Comparison of ENCODE assay signal across 20 cellular contexts in the genomic region with DNA sequence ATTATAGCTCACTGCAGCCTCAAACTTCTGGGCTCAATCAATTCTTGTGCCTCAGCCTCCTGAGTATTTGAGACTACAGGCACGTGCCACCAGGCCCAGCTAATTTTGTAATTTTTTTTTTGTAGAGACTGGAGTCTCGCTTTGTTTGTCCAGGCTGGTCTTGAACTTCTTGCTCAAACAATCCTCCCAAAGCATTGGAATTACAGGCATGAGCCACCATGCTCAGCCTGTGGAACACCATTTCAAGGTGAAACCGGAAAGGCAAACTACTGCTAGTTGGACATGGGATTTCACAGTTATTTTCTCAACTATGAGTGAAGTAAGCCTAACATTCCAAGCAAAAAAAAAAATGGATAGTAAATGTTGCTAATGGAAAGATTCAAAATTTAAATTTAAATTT. TPM values are rescaled to one million over a fixed set of nuclear protein-coding genes. Genes with fewer than 3 reads are reported as not detected.
DNase-seq lines count a peak whose midpoint lies in the region; ATAC-seq, FAIRE-seq and TF ChIP-seq lines count a peak whose summit lies in the region.
"Had no signal": no experiment of that assay in that cellular context is flagged by ENCODE, and none has a peak within 500 bp of the region (broad histone marks: within the 10 kb centered on the region; RNA-seq: fewer than 3 reads in every experiment).

No MANE protein-coding gene starts in this region.

- TF ChIP-seq POLR2A in HepG2 (IDR thresholded peaks at IDR 0.05; ENCODE audit: insufficient read depth in 1 of 2, low read depth in 2 of 2, low read length in 2 of 2), result no peak
- TF ChIP-seq POLR2A in right lobe of liver (IDR thresholded peaks at IDR 0.05), result no peak

- H3K9ac ChIP-seq in HepG2 (ENCODE audit: insufficient read depth, low read depth, low read length) (no peak overlapping the region), mesendoderm (ENCODE audit: low read length) (no peak overlapping the region)
- H3K9ac ChIP-seq: BLaER1 treated with 17β-estradiol and CSF1 and Interleukin-3, amounts not matched to agents 10 nM and 100 nM had no signal

- peak overlapping the region; percentile 93 for H2BK15ac ChIP-seq in mesendoderm (replicated peaks; ENCODE audit: low read depth)

- no peak for ATAC-seq in HepG2
- ATAC-seq in right lobe of liver, result no peak
- ATAC-seq in HG03135 (IDR thresholded peaks at IDR 0.05; ENCODE audit: unreplicated experiment), result no peak
- ATAC-seq: A549; CD8-positive, alpha-beta T cell had no signal

- H3K4me2 ChIP-seq in HepG2 (ENCODE audit: low read depth, low read length), result no peak overlapping the region
- H3K4me2 ChIP-seq in mesendoderm (ENCODE audit: low read length), result no peak overlapping the region
- H3K4me2 ChIP-seq: A549; BLaER1 treated with 17β-estradiol and CSF1 and Interleukin-3, amounts not matched to agents 10 nM and 100 nM had no signal

- 11% methylated on average over 3 of the region's 3 CpGs for WGBS in HepG2 (ENCODE audit: low lambda C conversion rate)
- WGBS in right lobe of liver (ENCODE audit: insufficient coverage, low coverage, low lambda C conversion rate, missing lambda C conversion rate), result 94% methylated on average over 2 of the region's 3 CpGs
- WGBS in mesendoderm (ENCODE audit: extremely low coverage, insufficient coverage, low lambda C conversion rate), result no CpG with 5 or more reads among the region's 3 CpGs

- in situ Hi-C loops in HepG2 (cut with HindIII; ENCODE audit: extremely low pct_ligation_motif_present, low pct_unique_long_range_greater_than_20kb), result no loop called here

- H3K18ac ChIP-seq in mesendoderm (ENCODE audit: low read length), result peak overlapping the region; percentile 75

- H3K79me2 ChIP-seq in HepG2 (ENCODE audit: insufficient read depth, low read length) (no peaks in the 10 kb centered on the region), mesendoderm (ENCODE audit: control insufficient read depth, insufficient read depth, low read length) (no peaks in the 10 kb centered on the region)

- no peak overlapping the region for H2AK5ac ChIP-seq in mesendoderm (ENCODE audit: low read length)

- no TSS peak for BruUV-seq in HepG2 (replicated peaks; lab: Mats Ljungman, UMichigan)

- POLR2A ChIA-PET in HepG2 (lab: Yijun Ruan, JAX), result no interaction called here

- no peak for TF ChIP-seq EP300 in HepG2 (IDR thresholded peaks at IDR 0.05; ENCODE audit: low read depth in 2 of 2, low read length in 2 of 2)
- no peak for TF ChIP-seq EP300 in HepG2 (CRISPR knock-in tag; IDR thresholded peaks at IDR 0.05; ENCODE audit: borderline replicate concordance)

- CTCF ChIA-PET in HepG2 (lab: Yijun Ruan, JAX; ENCODE audit: low intra/inter-chr PET ratio, low total read pairs), result no interaction called here

- no peak overlapping the region for H3K56ac ChIP-seq in mesendoderm (ENCODE audit: low read length)

- H2AFZ ChIP-seq in HepG2 (ENCODE audit: low read length), result no peak overlapping the region

- no peaks in the 10 kb centered on the region for H3K79me1 ChIP-seq in mesendoderm (ENCODE audit: low read length)

- H3K9me3 ChIP-seq in HepG2 (ENCODE audit: low read length) (no peaks in the 10 kb centered on the region), right lobe of liver (no peaks in the 10 kb centered on the region)
- H3K9me3 ChIP-seq: A549; BLaER1 treated with 17β-estradiol and CSF1 and Interleukin-3, amounts not matched to agents 10 nM and 100 nM; Caco-2 had no signal

- H2BK5ac ChIP-seq in mesendoderm (ENCODE audit: low read length), result no peak overlapping the region

- H3K4me3 ChIP-seq in HepG2 (replicated peaks in 1 of 3; ENCODE audit: insufficient read depth in 1 of 3, low read depth in 2 of 3, low read length in 3 of 3), result no peak overlapping the region
- no peak overlapping the region for H3K4me3 ChIP-seq in right lobe of liver
- no peak overlapping the region for H3K4me3 ChIP-seq in mesendoderm (ENCODE audit: low read length)
- H3K4me3 ChIP-seq in coronary artery, result no peak overlapping the region
- H3K4me3 ChIP-seq: A549; BLaER1 treated with 17β-estradiol and CSF1 and Interleukin-3, amounts not matched to agents 10 nM and 100 nM had no signal

- TF ChIP-seq RAD21 in HepG2 (CRISPR knock-in tag; IDR thresholded peaks at IDR 0.05), result no peak

- no peak overlapping the region for H4K5ac ChIP-seq in mesendoderm (ENCODE audit: low read length)

- H3K36me3 ChIP-seq in HepG2 (replicated peaks in 1 of 2; ENCODE audit: control insufficient read depth in 1 of 2, insufficient read depth in 2 of 2, low read length in 2 of 2), result no peaks in the 10 kb centered on the region
- no peaks in the 10 kb centered on the region for H3K36me3 ChIP-seq in right lobe of liver
- no peaks in the 10 kb centered on the region for H3K36me3 ChIP-seq in mesendoderm (ENCODE audit: control insufficient read depth, insufficient read depth, low read length)
- H3K36me3 ChIP-seq: BLaER1 treated with 17β-estradiol and CSF1 and Interleukin-3, amounts not matched to agents 10 nM and 100 nM had no signal

- H3K4me1 ChIP-seq in HepG2 (ENCODE audit: insufficient read depth, low read length) (no peaks in the 10 kb centered on the region), right lobe of liver (no peaks in the 10 kb centered on the region), mesendoderm (ENCODE audit: control insufficient read depth, low read depth, low read length) (peaks cover 2% of the 10 kb centered on the region)
- H3K4me1 ChIP-seq: Caco-2 had no signal

- intact Hi-C loops in HepG2 (cut with micrococcal nuclease; ENCODE audit: unreplicated experiment) (no loop called here), right lobe of liver (cut with DNase I) (no loop called here)

- no peak overlapping the region for H4K8ac ChIP-seq in mesendoderm (ENCODE audit: low read depth, low read length)

- FAIRE-seq in HepG2 (lab: Jason Lieb, UNC), result no peak
- FAIRE-seq: A549, D721Med, G401.6, GM12891, GM19239 had no signal

- DNase-seq in HepG2 (ENCODE audit: low spot score) (peak; percentile 19), right lobe of liver (no peak), mesendoderm (no peak), coronary artery (ENCODE audit: low spot score) (no peak)
- DNase-seq: AML-193; Caco-2; Calu3; CD4-positive, alpha-beta T cell; CD8-positive, alpha-beta T cell; DMS79 treated with DMSO at 0.1 percent for 48 hours; GF-D8 had no signal

- H4K20me1 ChIP-seq in HepG2 (ENCODE audit: insufficient read depth, low read length), result no peaks in the 10 kb centered on the region
- H4K20me1 ChIP-seq: BLaER1 treated with 17β-estradiol and CSF1 and Interleukin-3, amounts not matched to agents 10 nM and 100 nM had no signal

- H3K27me3 ChIP-seq in HepG2 (ENCODE audit: control insufficient read depth in 1 of 2, insufficient read depth in 2 of 2, low read length in 2 of 2), result no peaks in the 10 kb centered on the region
- no peaks in the 10 kb centered on the region for H3K27me3 ChIP-seq in right lobe of liver
- no peaks in the 10 kb centered on the region for H3K27me3 ChIP-seq in mesendoderm (ENCODE audit: insufficient read depth, low read length, poor library complexity)
- H3K27me3 ChIP-seq: BLaER1 treated with 17β-estradiol and CSF1 and Interleukin-3, amounts not matched to agents 10 nM and 100 nM had no signal

- TF ChIP-seq CTCF in HepG2 (CRISPR knock-in tag; IDR thresholded peaks at IDR 0.05), result no peak
- no peak for TF ChIP-seq CTCF in right lobe of liver (IDR thresholded peaks at IDR 0.05)
- no peak for TF ChIP-seq CTCF in coronary artery (IDR thresholded peaks at IDR 0.05)

- peak overlapping the region; percentile 76 for H3K4ac ChIP-seq in mesendoderm (ENCODE audit: low read depth, low read length)

- H2BK120ac ChIP-seq in mesendoderm (ENCODE audit: low read depth, low read length), result peak overlapping the region; percentile 36

- H3K27ac ChIP-seq in HepG2 (ENCODE audit: extremely low read length, insufficient read depth, low read length), result no peak overlapping the region
- H3K27ac ChIP-seq in right lobe of liver, result no peak overlapping the region
- no peak overlapping the region for H3K27ac ChIP-seq in mesendoderm (ENCODE audit: low read depth, low read length)
- no peak overlapping the region for H3K27ac ChIP-seq in coronary artery
- H3K27ac ChIP-seq: 22Rv1; A549; BLaER1 treated with 17β-estradiol and CSF1 and Interleukin-3, amounts not matched to agents 10 nM and 100 nM; C4-2B had no signal

- no peak overlapping the region for H3K23ac ChIP-seq in mesendoderm (ENCODE audit: low read length)

TF ChIP-seq in HepG2, 621 proteins besides CTCF, POLR2A, EP300 and RAD21 (continues in another document):
- no peak for TF ChIP-seq PCBP2 (optimal IDR thresholded peaks at IDR 0.05; ENCODE audit: low read depth, low read length, poor library complexity, severe bottlenecking)
- TF ChIP-seq ZKSCAN5 (CRISPR knock-in tag; IDR thresholded peaks at IDR 0.05), result no peak
- TF ChIP-seq ZNF616 (CRISPR knock-in tag; IDR thresholded peaks at IDR 0.05; ENCODE audit: low read depth), result no peak
- TF ChIP-seq SYNCRIP (IDR thresholded peaks at IDR 0.05; ENCODE audit: insufficient read depth, low read depth, low read length), result no peak
- no peak for TF ChIP-seq PITX1 (CRISPR knock-in tag; IDR thresholded peaks at IDR 0.05)
- TF ChIP-seq BRCA1 (CRISPR knock-in tag; IDR thresholded peaks at IDR 0.05), result no peak

RNA-seq across cellular contexts. Expression of a gene that starts 20.9 kb away (rescaled TPM):
- total RNA-seq in HepG2 (2016; rRNA removed; fragmentation: Illumina TruSeq; extraction: Trizol), result 44.0 and 50.0 TPM in 2 replicates
- 15.3 and 17.9 TPM in 2 replicates for total RNA-seq in HepG2 (2016; cell fraction: cytosol; rRNA removed; fragmentation: Illumina TruSeq; extraction: Trizol; ENCODE audit: low read depth)
- 39.7 and 48.5 TPM in 2 replicates for total RNA-seq in HepG2 (2016; cell fraction: insoluble cytoplasmic fraction; rRNA removed; fragmentation: Illumina TruSeq; extraction: Trizol)
- total RNA-seq in HepG2 (2016; cell fraction: membrane; rRNA removed; fragmentation: Illumina TruSeq; extraction: Trizol), result 31.9 and 33.8 TPM in 2 replicates
- total RNA-seq in HepG2 (2016; cell fraction: nucleus; rRNA removed; fragmentation: Illumina TruSeq; extraction: Trizol), result 48.5 and 49.4 TPM in 2 replicates
- 76.1 and 76.3 TPM in 2 replicates for polyA plus RNA-seq in HepG2 (2011; rRNA removed)
- polyA plus RNA-seq in HepG2 (2011; cell fraction: cytosol; rRNA removed), result 82.7 and 83.0 TPM in 2 replicates
- polyA plus RNA-seq in HepG2 (2011; cell fraction: nucleus; rRNA removed), result 170 and 172 TPM in 2 replicates
- 35.4 and 51.3 TPM in 2 replicates for polyA plus RNA-seq in HepG2 (2012)
- 8.5 and 8.6 TPM in 2 replicates for polyA plus RNA-seq in HepG2 (2016; cell fraction: cytosol; fragmentation: Illumina TruSeq; extraction: Trizol; ENCODE audit: low read depth)
- polyA plus RNA-seq in HepG2 (2016; cell fraction: insoluble cytoplasmic fraction; fragmentation: Illumina TruSeq; extraction: Trizol; ENCODE audit: low read depth), result 37.9 and 44.1 TPM in 2 replicates
- polyA plus RNA-seq in HepG2 (2016; cell fraction: membrane; fragmentation: Illumina TruSeq; extraction: Trizol; ENCODE audit: low read depth), result 16.3 and 18.7 TPM in 2 replicates
- 82.0 and 82.8 TPM in 2 replicates for polyA plus RNA-seq in HepG2 (2016; cell fraction: nucleus; fragmentation: Illumina TruSeq; extraction: Trizol; ENCODE audit: insufficient read depth, low read depth)
- polyA minus RNA-seq in HepG2 (2011; rRNA and poly(A)+ RNA removed; ENCODE audit: low replicate concordance), result 89.5 and 113 TPM in 2 replicates
- polyA minus RNA-seq in HepG2 (2011; cell fraction: cytosol; rRNA and poly(A)+ RNA removed), result 43.2 and 45.1 TPM in 2 replicates
- polyA minus RNA-seq in HepG2 (2011; cell fraction: nucleus; rRNA and poly(A)+ RNA removed), result 66.8 and 68.0 TPM in 2 replicates
- 10 to 100 TPM; 11.3 to 41.4 (median 22.3) TPM for total RNA-seq in right lobe of liver
- 147 TPM for polyA plus RNA-seq in mesendoderm (2013, experiment 1 of 2)
- polyA plus RNA-seq in mesendoderm (2013, experiment 2 of 2), result 153 TPM
